1 cellular context compared by ENCODE assay signal in the genomic region with DNA sequence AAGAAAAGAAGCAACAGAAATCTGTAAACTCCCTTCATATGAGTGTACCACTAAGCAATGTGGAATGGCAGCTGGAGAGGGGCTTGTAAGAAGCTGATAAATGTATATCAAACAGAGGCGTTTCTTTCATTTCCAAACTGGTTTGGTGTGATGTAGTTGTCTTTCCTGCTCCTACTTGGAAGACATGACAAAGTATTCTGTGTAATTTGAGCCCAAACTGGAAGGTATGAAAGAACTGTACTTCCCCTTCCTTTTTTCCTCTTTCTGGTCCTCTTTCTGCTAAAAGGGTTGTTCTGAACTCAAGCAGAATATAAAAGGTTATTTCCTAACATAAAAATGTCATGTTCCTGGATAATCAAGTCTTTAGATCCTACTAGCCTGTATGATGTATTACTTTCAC.
TF ChIP-seq lines count a peak whose summit lies in the region.

No MANE protein-coding gene starts in this region.

TF ChIP-seq in SK-N-SH treated with all-trans-retinoic acid at 6 μM for 48 hours, 23 proteins besides CTCF, POLR2A, EP300 and RAD21 (continued from another document):
- TF ChIP-seq, protein P1, sequence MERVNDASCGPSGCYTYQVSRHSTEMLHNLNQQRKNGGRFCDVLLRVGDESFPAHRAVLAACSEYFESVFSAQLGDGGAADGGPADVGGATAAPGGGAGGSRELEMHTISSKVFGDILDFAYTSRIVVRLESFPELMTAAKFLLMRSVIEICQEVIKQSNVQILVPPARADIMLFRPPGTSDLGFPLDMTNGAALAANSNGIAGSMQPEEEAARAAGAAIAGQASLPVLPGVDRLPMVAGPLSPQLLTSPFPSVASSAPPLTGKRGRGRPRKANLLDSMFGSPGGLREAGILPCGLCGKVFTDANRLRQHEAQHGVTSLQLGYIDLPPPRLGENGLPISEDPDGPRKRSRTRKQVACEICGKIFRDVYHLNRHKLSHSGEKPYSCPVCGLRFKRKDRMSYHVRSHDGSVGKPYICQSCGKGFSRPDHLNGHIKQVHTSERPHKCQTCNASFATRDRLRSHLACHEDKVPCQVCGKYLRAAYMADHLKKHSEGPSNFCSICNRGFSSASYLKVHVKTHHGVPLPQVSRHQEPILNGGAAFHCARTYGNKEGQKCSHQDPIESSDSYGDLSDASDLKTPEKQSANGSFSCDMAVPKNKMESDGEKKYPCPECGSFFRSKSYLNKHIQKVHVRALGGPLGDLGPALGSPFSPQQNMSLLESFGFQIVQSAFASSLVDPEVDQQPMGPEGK (CRISPR knock-in tag; IDR thresholded peaks at IDR 0.05; ENCODE audit: borderline replicate concordance), result no peak
